Comparison of ENCODE assay signal across 1 cellular context in the genomic region with DNA sequence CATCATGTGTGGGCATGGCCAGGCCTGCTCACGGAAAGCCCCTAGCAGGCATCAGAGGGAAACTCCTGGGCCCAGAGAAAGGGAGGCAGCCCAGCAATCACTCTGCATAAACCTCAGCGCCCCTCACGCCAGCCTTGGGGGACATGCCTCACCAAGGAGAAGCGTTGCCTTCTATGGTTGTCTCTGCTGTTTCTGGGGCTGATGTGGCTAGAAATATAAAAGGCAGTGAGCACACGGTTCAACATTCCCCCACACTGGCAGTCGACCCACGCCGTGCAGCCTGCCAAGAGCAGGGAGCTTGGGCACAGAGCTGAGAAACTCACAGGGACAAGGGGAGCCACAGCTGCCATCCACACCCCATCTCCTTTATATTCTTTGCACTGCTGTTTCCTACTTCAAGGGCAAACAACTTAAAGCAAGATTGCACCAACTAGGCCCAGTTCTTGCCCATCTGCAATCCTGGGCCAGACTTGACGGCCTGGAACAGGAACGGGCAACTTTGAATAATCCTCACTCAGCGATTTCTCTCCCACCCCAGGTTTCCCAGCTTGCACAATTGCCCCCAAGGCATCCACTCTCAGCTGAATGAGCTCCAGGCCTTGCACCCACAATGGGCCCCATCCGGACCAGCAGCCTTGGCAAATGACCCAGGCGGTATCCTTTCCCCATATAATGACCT.
TF ChIP-seq lines count a peak whose summit lies in the region.

No MANE protein-coding gene starts in this region.

TF ChIP-seq in GM12878, 131 proteins besides CTCF, POLR2A, EP300 and RAD21 (continued from another document):
- TF ChIP-seq ZBTB40 (IDR thresholded peaks at IDR 0.05; ENCODE audit: borderline replicate concordance) (no peak), RB1 (IDR thresholded peaks at IDR 0.05; ENCODE audit: borderline replicate concordance) (no peak), STAT1 (conservative IDR thresholded peaks at IDR 0.05) (no peak), ESRRA (IDR thresholded peaks at IDR 0.05; ENCODE audit: low read length) (no peak)
